Comparison of ENCODE assay signal across 25 cellular contexts in genomic region chr12:108205864-108206263, GRCh38.
"Had no signal": no experiment of that assay in that cellular context is flagged by ENCODE, and none has a peak within 500 bp of the region (broad histone marks: within the 10 kb centered on the region; RNA-seq: fewer than 3 reads in every experiment).

No MANE protein-coding gene starts in this region.

- H3K27ac ChIP-seq: hepatocyte, left ventricle myocardium inferior, pancreas, prostate gland, skin epidermis, suprapubic skin, thoracic aorta, tibial artery, upper lobe of right lung had no signal

- H3K4me3 ChIP-seq: hepatocyte, left ventricle myocardium inferior, lung, pancreas, prostate gland, skin epidermis, suprapubic skin, thoracic aorta, tibial artery, upper lobe of right lung had no signal

- H3K79me2 ChIP-seq: hepatocyte had no signal

- H2AFZ ChIP-seq: hepatocyte had no signal

- H3K9me3 ChIP-seq: pancreas, prostate gland, suprapubic skin, upper lobe of right lung had no signal

- ATAC-seq: natural killer cell; pancreas; right cardiac atrium; sciatic nerve; stimulated activated effector memory CD8-positive, alpha-beta T cell treated with anti-CD3 and anti-CD28 coated beads, Interleukin-12 subunit alpha, Interleukin-12 subunit beta, amount 100 ng/mL, for 72 hours; upper lobe of right lung had no signal

- H3K36me3 ChIP-seq: left ventricle myocardium inferior, pancreas, prostate gland, suprapubic skin, thoracic aorta, tibial artery, upper lobe of right lung had no signal

- H3K27me3 ChIP-seq: hepatocyte, pancreas, tibial artery had no signal

- FAIRE-seq: pancreas, urothelium cell line had no signal

- H3K4me2 ChIP-seq: hepatocyte had no signal

- H3K4me1 ChIP-seq: left ventricle myocardium inferior, pancreas, prostate gland, suprapubic skin, upper lobe of right lung had no signal

- DNase-seq: islet precursor cell; left ventricle myocardium inferior; naive B cell; natural killer cell; nephron progenitor cell; pancreas; posterior cingulate gyrus; retina; right cardiac atrium; stimulated activated CD4-positive, alpha-beta T cell treated with anti-CD3 and anti-CD28 coated beads, Interleukin-12 subunit alpha, Interleukin-12 subunit beta, amount 100 ng/mL, for 4 hours; stimulated activated CD4-positive, alpha-beta T cell treated with anti-CD3 and anti-CD28 coated beads, Interleukin-15, amount 100 ng/mL, for 24 hours; stimulated activated CD4-positive, alpha-beta T cell treated with anti-CD3 and anti-CD28 coated beads, Interleukin-4, amount 100 ng/mL, for 24 hours; stimulated activated naive CD4-positive, alpha-beta T cell; tibial artery; trophoblast cell; upper lobe of right lung had no signal
